8 cellular contexts compared by ENCODE assay signal in genomic region chr7:93890464-93891068, GRCh38. TPM values are rescaled to one million over a fixed set of nuclear protein-coding genes. Genes with fewer than 3 reads are reported as not detected.
DNase-seq lines count a peak whose midpoint lies in the region; ATAC-seq and TF ChIP-seq lines count a peak whose summit lies in the region.

A gene with protein sequence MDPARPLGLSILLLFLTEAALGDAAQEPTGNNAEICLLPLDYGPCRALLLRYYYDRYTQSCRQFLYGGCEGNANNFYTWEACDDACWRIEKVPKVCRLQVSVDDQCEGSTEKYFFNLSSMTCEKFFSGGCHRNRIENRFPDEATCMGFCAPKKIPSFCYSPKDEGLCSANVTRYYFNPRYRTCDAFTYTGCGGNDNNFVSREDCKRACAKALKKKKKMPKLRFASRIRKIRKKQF (minus strand): TSS chr7:93890753. CDS start chr7:93890678, 75 bp downstream.

- CTCF ChIA-PET in BJ (lab: Yijun Ruan, JAX), result interaction anchor here (1.3 to 3.5 kb wide), 4 partner anchors 9 to 398 kb away, joined by 4 to 15 read pairs (median 6); no protein-coding TSS in a partner anchor
- CTCF ChIA-PET in mammary epithelial cell (lab: Charles Lee; ENCODE audit: low non-redundant PET), result no interaction called here

- in situ Hi-C loops in mammary epithelial cell (cut with MboI; ENCODE audit: low sequenced_read_pairs in 2 of 2), result no loop called here

- BruUV-seq in mammary epithelial cell (replicated peaks; lab: Mats Ljungman, UMichigan), result no TSS peak

- no peak within 1 kb of the TSS for H3K27ac Mint-ChIP-seq in stimulated activated effector memory CD8-positive, alpha-beta T cell treated with anti-CD3 and anti-CD28 coated beads, Interleukin-12 subunit alpha, Interleukin-12 subunit beta, amount 100 ng/mL, for 72 hours

- intact Hi-C loops in mammary epithelial cell (cut with micrococcal nuclease), result loop anchor here (1.0 to 5.0 kb wide), 3 partner anchors 33 to 173 kb away; no protein-coding TSS in a partner anchor

- DNase-seq in BJ (ENCODE audit: low read depth) (no peak), LHCN-M2 (ENCODE audit: low read depth) (peak; percentile 67), mammary epithelial cell (peak; percentile 93), left kidney (ENCODE audit: low read depth, low spot score) (peak; percentile 87), NCI-H2029 (lab: John Stamatoyannopoulos, UW) (no peak), NCI-H1092 (lab: John Stamatoyannopoulos, UW) (no peak)
- DNase-seq in stimulated activated effector memory CD8-positive, alpha-beta T cell treated with anti-CD3 and anti-CD28 coated beads, Interleukin-12 subunit alpha, Interleukin-12 subunit beta, amount 100 ng/mL, for 72 hours (ENCODE audit: low spot score in 2 of 2), result no peak

- H2AFZ ChIP-seq in mammary epithelial cell (ENCODE audit: low read depth, low read length), result peak within 1 kb of the TSS; percentile 90

- H3K27me3 ChIP-seq in BJ (ENCODE audit: control insufficient read depth, insufficient read depth, low read length), result no peaks in the 10 kb centered on the region
- H3K27me3 ChIP-seq in mammary epithelial cell (ENCODE audit: insufficient read depth, low read length), result no peaks in the 10 kb centered on the region

- H3K9me3 Mint-ChIP-seq in stimulated activated effector memory CD8-positive, alpha-beta T cell treated with anti-CD3 and anti-CD28 coated beads, Interleukin-12 subunit alpha, Interleukin-12 subunit beta, amount 100 ng/mL, for 72 hours, result no peaks in the 10 kb centered on the region

- peak within 1 kb of the TSS; percentile 48 for H3K27ac ChIP-seq in mammary epithelial cell (ENCODE audit: insufficient read depth, low read depth, low read length)

- H3K9me3 ChIP-seq in mammary epithelial cell (replicated peaks; ENCODE audit: insufficient read depth, low read length), result no peaks in the 10 kb centered on the region

- POLR2A ChIA-PET in BJ (lab: Charles Lee), result no interaction called here

- no peaks in the 10 kb centered on the region for H3K79me2 ChIP-seq in mammary epithelial cell (ENCODE audit: insufficient read depth, low read length)

- H3K4me3 Mint-ChIP-seq in stimulated activated effector memory CD8-positive, alpha-beta T cell treated with anti-CD3 and anti-CD28 coated beads, Interleukin-12 subunit alpha, Interleukin-12 subunit beta, amount 100 ng/mL, for 72 hours, result peak within 1 kb of the TSS; percentile 64

- H3K36me3 Mint-ChIP-seq in stimulated activated effector memory CD8-positive, alpha-beta T cell treated with anti-CD3 and anti-CD28 coated beads, Interleukin-12 subunit alpha, Interleukin-12 subunit beta, amount 100 ng/mL, for 72 hours, result no peaks in the 10 kb centered on the region

- H3K9ac ChIP-seq in mammary epithelial cell (ENCODE audit: insufficient read depth, low read length), result peak within 1 kb of the TSS; percentile 65

- dilution Hi-C loops in mammary epithelial cell (cut with HindIII; ENCODE audit: low sequenced_read_pairs), result no loop called here

- ATAC-seq in GM21360 (IDR thresholded peaks at IDR 0.05; ENCODE audit: unreplicated experiment), result peak; percentile 54
- peak; percentile 61 for ATAC-seq in stimulated activated effector memory CD8-positive, alpha-beta T cell treated with anti-CD3 and anti-CD28 coated beads, Interleukin-12 subunit alpha, Interleukin-12 subunit beta, amount 100 ng/mL, for 72 hours

- no peaks in the 10 kb centered on the region for H4K20me1 ChIP-seq in mammary epithelial cell (ENCODE audit: insufficient read depth, low read length)

- WGBS in mammary epithelial cell (ENCODE audit: low coverage, missing lambda C conversion rate), result 0% methylated on average over 7 of the region's 49 CpGs

- H3K4me3 ChIP-seq in BJ (ENCODE audit: low read depth, low read length) (peak within 1 kb of the TSS; percentile 57), mammary epithelial cell (replicated peaks in 1 of 3; ENCODE audit: insufficient read depth in 1 of 3, low read depth in 2 of 3, low read length in 3 of 3) (peak within 1 kb of the TSS; percentile 72 to 78 (median 77))

- peak within 1 kb of the TSS; percentile 94 for H3K4me2 ChIP-seq in mammary epithelial cell (ENCODE audit: insufficient read depth, low read depth, low read length)

- H3K4me1 Mint-ChIP-seq in stimulated activated effector memory CD8-positive, alpha-beta T cell treated with anti-CD3 and anti-CD28 coated beads, Interleukin-12 subunit alpha, Interleukin-12 subunit beta, amount 100 ng/mL, for 72 hours, result peaks cover 8% of the 10 kb centered on the region

- H3K4me1 ChIP-seq in mammary epithelial cell (ENCODE audit: insufficient read depth, low read length), result peaks cover 6% of the 10 kb centered on the region

- TF ChIP-seq CTCF in BJ (IDR thresholded peaks at IDR 0.05; ENCODE audit: insufficient read depth, low read depth, low read length) (0 out of 2 replicates have a peak, but pooled peaks have one; percentile 13), mammary epithelial cell (conservative IDR thresholded peaks at IDR 0.05 in 1 of 2, IDR thresholded peaks at IDR 0.05 in 1 of 2; ENCODE audit: extremely low read depth in 1 of 2, insufficient read depth in 1 of 2, low read depth in 1 of 2, low read length in 2 of 2) (peak in 1 of 2 donors; percentile 11)

- H3K36me3 ChIP-seq in BJ (ENCODE audit: control insufficient read depth, insufficient read depth, low read length) (no peaks in the 10 kb centered on the region), mammary epithelial cell (ENCODE audit: insufficient read depth, low read length) (peaks cover under 1% of the 10 kb centered on the region)

RNA-seq across cellular contexts. Expression of the gene that starts here (rescaled TPM):
- polyA plus RNA-seq in BJ (2011; rRNA removed) (113 and 143 TPM in 2 replicates), mammary epithelial cell (313 TPM)
- 11.1 and 22.0 TPM in 2 replicates for polyA minus RNA-seq in BJ (2011; rRNA and poly(A)+ RNA removed)
- total RNA-seq in LHCN-M2 (2014; rRNA removed) (208 and 253 TPM in 2 replicates), mammary epithelial cell (100 to 1,000 TPM in 1 of 2 donors, under 1 TPM in 1; 0.33 to 608 TPM)
- 11.3 TPM for polyA plus RNA-seq in LHCN-M2 (2012)
- 136 TPM for polyA minus RNA-seq in mammary epithelial cell

Comparison
In these comparisons a context has a peak if more than half of its experiments do, and no peak if none do; other contexts are left out.
1. DNase-seq: peak in LHCN-M2 (single experiment), mammary epithelial cell (single experiment) and left kidney (single experiment); none in BJ (single experiment), stimulated activated effector memory CD8-positive, alpha-beta T cell treated with anti-CD3 and anti-CD28 coated beads, Interleukin-12 subunit alpha, Interleukin-12 subunit beta, amount 100 ng/mL, for 72 hours (0 of 2), NCI-H2029 (single experiment) and NCI-H1092 (single experiment).